In the genomic region with DNA sequence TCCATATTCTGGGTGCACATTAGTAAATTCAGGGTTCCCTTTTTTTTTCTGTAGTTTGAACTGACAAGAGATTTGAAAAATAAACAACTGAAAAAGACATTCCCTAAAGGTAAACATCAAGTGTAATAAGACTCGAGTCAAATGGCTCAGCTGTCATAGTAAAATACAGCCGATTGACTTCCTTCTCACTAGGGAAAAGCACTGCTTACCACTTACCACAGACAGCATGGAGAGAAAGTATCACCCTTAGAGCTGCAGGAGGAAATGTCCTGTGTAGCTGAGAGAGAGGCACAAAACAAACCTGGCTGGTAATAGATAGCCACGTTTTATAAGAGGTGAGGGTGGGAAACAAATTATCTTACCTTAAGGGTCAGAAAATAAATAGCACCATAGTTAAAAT, we compare ENCODE assay signal across 15 cellular contexts.
"Had no signal": no experiment of that assay in that cellular context is flagged by ENCODE, and none has a peak within 500 bp of the region (broad histone marks: within the 10 kb centered on the region; RNA-seq: fewer than 3 reads in every experiment).

No MANE protein-coding gene starts in this region.

- H3K4me1 Mint-ChIP-seq: activated B cell treated with CpG ODN at 0.5 μM for 24 hours; activated CD4-positive, alpha-beta T cell treated with anti-CD3 and anti-CD28 coated beads, Interleukin-2, amount 10 ng/mL, durations not matched to agents 7 days and 5 days had no signal

- DNase-seq: activated B cell treated with CpG ODN at 0.5 μM for 24 hours; activated CD4-positive, alpha-beta T cell treated with anti-CD3 and anti-CD28 coated beads, Interleukin-2, amount 10 ng/mL, durations not matched to agents 7 days and 5 days; activated CD8-positive, alpha-beta memory T cell treated with anti-CD3 and anti-CD28 coated beads for 24 hours; activated naive CD4-positive, alpha-beta T cell treated with Interleukin-2 at 50 U/mL for 16 hours; caudate nucleus; effector memory CD8-positive, alpha-beta T cell; gastrocnemius medialis; islet precursor cell; left ventricle myocardium superior; mesenchymal stem cell; stimulated activated CD4-positive, alpha-beta T cell treated with anti-CD3 and anti-CD28 coated beads, Interleukin-15, amount 100 ng/mL, for 24 hours; stimulated activated CD4-positive, alpha-beta T cell treated with anti-CD3 and anti-CD28 coated beads, Interleukin-4, amount 100 ng/mL, for 24 hours had no signal

- H3K9me3 Mint-ChIP-seq: activated B cell treated with CpG ODN at 0.5 μM for 24 hours; activated CD4-positive, alpha-beta T cell treated with anti-CD3 and anti-CD28 coated beads, Interleukin-2, amount 10 ng/mL, durations not matched to agents 7 days and 5 days; dendritic cell treated with granulocyte-macrophage colony-stimulating factor and Interleukin-4, amounts not matched to agents 40 ng/mL and 50 ng/mL, for 4 days; effector memory CD8-positive, alpha-beta T cell; neural crest cell; stimulated activated naive CD8-positive, alpha-beta T cell treated with anti-CD3 and anti-CD28 coated beads, Interleukin-15, Interleukin-2, amounts not matched to agents 100 ng/mL and 50 ng/mL, for 24 hours had no signal

- H3K27me3 Mint-ChIP-seq: stimulated activated naive CD8-positive, alpha-beta T cell treated with anti-CD3 and anti-CD28 coated beads, Interleukin-15, Interleukin-2, amounts not matched to agents 100 ng/mL and 50 ng/mL, for 24 hours had no signal

- H3K27ac Mint-ChIP-seq: activated B cell treated with CpG ODN at 0.5 μM for 24 hours; activated CD4-positive, alpha-beta T cell treated with anti-CD3 and anti-CD28 coated beads, Interleukin-2, amount 10 ng/mL, durations not matched to agents 7 days and 5 days; dendritic cell treated with granulocyte-macrophage colony-stimulating factor and Interleukin-4, amounts not matched to agents 40 ng/mL and 50 ng/mL, for 4 days; effector memory CD8-positive, alpha-beta T cell; stimulated activated naive CD8-positive, alpha-beta T cell treated with anti-CD3 and anti-CD28 coated beads, Interleukin-15, Interleukin-2, amounts not matched to agents 100 ng/mL and 50 ng/mL, for 24 hours had no signal

- ATAC-seq: effector memory CD8-positive, alpha-beta T cell; gastrocnemius medialis; left ventricle myocardium superior had no signal

- H3K4me3 Mint-ChIP-seq: activated B cell treated with CpG ODN at 0.5 μM for 24 hours; activated CD4-positive, alpha-beta T cell treated with anti-CD3 and anti-CD28 coated beads, Interleukin-2, amount 10 ng/mL, durations not matched to agents 7 days and 5 days; dendritic cell treated with granulocyte-macrophage colony-stimulating factor and Interleukin-4, amounts not matched to agents 40 ng/mL and 50 ng/mL, for 4 days; effector memory CD8-positive, alpha-beta T cell; neural crest cell; stimulated activated naive CD8-positive, alpha-beta T cell treated with anti-CD3 and anti-CD28 coated beads, Interleukin-15, Interleukin-2, amounts not matched to agents 100 ng/mL and 50 ng/mL, for 24 hours had no signal
